In genomic region chr6:148324297-148325007, GRCh38 we compare ENCODE assay signal across 16 cellular contexts. TPM values are rescaled to one million over a fixed set of nuclear protein-coding genes. Genes with fewer than 3 reads are reported as not detected.
DNase-seq lines count a peak whose midpoint lies in the region; ATAC-seq and TF ChIP-seq lines count a peak whose summit lies in the region.
"Had no signal": no experiment of that assay in that cellular context is flagged by ENCODE, and none has a peak within 500 bp of the region (broad histone marks: within the 10 kb centered on the region; RNA-seq: fewer than 3 reads in every experiment).

No MANE protein-coding gene starts in this region.

- ATAC-seq in Right ventricle myocardium superior (ENCODE audit: poor library complexity) = peak; percentile 59
- no peak for ATAC-seq in GM21786 (IDR thresholded peaks at IDR 0.05; ENCODE audit: unreplicated experiment)

- H3K9ac ChIP-seq in SK-N-SH = peak overlapping the region; percentile 49; the same call in 1 of the 2 replicates
- no peak overlapping the region for H3K9ac ChIP-seq in smooth muscle cell (ENCODE audit: low read depth)

- H3K4me3 ChIP-seq in SK-N-SH (ENCODE audit: low read depth in 2 of 2, low read length in 1 of 2) = no peak overlapping the region
- no peak overlapping the region for H3K4me3 ChIP-seq in fibroblast of mammary gland (ENCODE audit: control insufficient read depth, low read depth, low read length)
- H3K4me3 ChIP-seq in smooth muscle cell = no peak overlapping the region
- H3K4me3 ChIP-seq: colonic mucosa, spleen had no signal

- H3K4me2 ChIP-seq in SK-N-SH (peak overlapping the region; percentile 47; the same call in 1 of the 2 replicates), smooth muscle cell (peak overlapping the region; percentile 4)

- H3F3A ChIP-seq in SK-N-SH (replicated peaks; ENCODE audit: insufficient read depth) = peaks cover 47% of the 10 kb centered on the region
- H3F3A ChIP-seq in smooth muscle cell (ENCODE audit: low read depth) = peaks cover 8% of the 10 kb centered on the region

- TF ChIP-seq RAD21 in SK-N-SH (IDR thresholded peaks at IDR 0.05; ENCODE audit: low read length) = no peak

- H3K9me2 ChIP-seq in SK-N-SH = no peaks in the 10 kb centered on the region

- intact Hi-C loops in Right ventricle myocardium superior (cut with DNase I) (no loop called here), cardiac septum (cut with DNase I) (no loop called here)

- H3K79me2 ChIP-seq in SK-N-SH (ENCODE audit: insufficient read depth) = peaks cover 65% of the 10 kb centered on the region
- no peaks in the 10 kb centered on the region for H3K79me2 ChIP-seq in smooth muscle cell (ENCODE audit: low read depth)

- TF ChIP-seq CTCF in SK-N-SH (IDR thresholded peaks at IDR 0.05) = no peak
- TF ChIP-seq CTCF in fibroblast of mammary gland (conservative IDR thresholded peaks at IDR 0.05; ENCODE audit: control insufficient read depth, insufficient read depth, low read depth, low read length) = no peak
- TF ChIP-seq CTCF in smooth muscle cell (IDR thresholded peaks at IDR 0.05; ENCODE audit: borderline replicate concordance, insufficient read depth, poor library complexity, severe bottlenecking) = no peak

- 4% methylated on average over 4 of the region's 4 CpGs for WGBS in SK-N-SH (ENCODE audit: low lambda C conversion rate)
- WGBS in smooth muscle cell (ENCODE audit: low lambda C conversion rate) = 39% methylated on average over 4 of the region's 4 CpGs

- H4K20me1 ChIP-seq in SK-N-SH (ENCODE audit: insufficient read depth) (no peaks in the 10 kb centered on the region), smooth muscle cell (ENCODE audit: low read depth) (no peaks in the 10 kb centered on the region)

- H3K27me3 ChIP-seq in SK-N-SH (ENCODE audit: insufficient read depth) (no peaks in the 10 kb centered on the region), smooth muscle cell (ENCODE audit: low read depth) (no peaks in the 10 kb centered on the region)
- H3K27me3 ChIP-seq: colonic mucosa, spleen had no signal

- no peak overlapping the region for H2AFZ ChIP-seq in SK-N-SH (ENCODE audit: low read depth)
- no peak overlapping the region for H2AFZ ChIP-seq in smooth muscle cell (ENCODE audit: low read depth)

- CTCF ChIA-PET in SK-N-SH (lab: Yijun Ruan, JAX) = no interaction called here

- H3K4me1 ChIP-seq in SK-N-SH (ENCODE audit: control insufficient read depth in 1 of 2, insufficient read depth in 2 of 2, low read depth in 1 of 2, low read length in 1 of 2) (peaks cover 0 to 21% of the 10 kb centered on the region in 2 experiments; a peak in 2 of 4 replicates), smooth muscle cell (ENCODE audit: low read depth) (peaks cover 2% of the 10 kb centered on the region)
- H3K4me1 ChIP-seq: colonic mucosa had no signal

- H3K36me3 ChIP-seq in SK-N-SH (replicated peaks in 1 of 2; ENCODE audit: control insufficient read depth in 1 of 2, insufficient read depth in 2 of 2, low read length in 1 of 2) = peaks cover 0 to 15% of the 10 kb centered on the region in 2 experiments
- no peaks in the 10 kb centered on the region for H3K36me3 ChIP-seq in smooth muscle cell (ENCODE audit: low read depth)
- H3K36me3 ChIP-seq: colonic mucosa, spleen had no signal

- TF ChIP-seq EP300 in SK-N-SH (IDR thresholded peaks at IDR 0.05; ENCODE audit: borderline replicate concordance in 1 of 2, low read depth in 1 of 2, low read length in 1 of 2) = no peak

- DNase-seq in Right ventricle myocardium superior (no peak), cardiac septum (ENCODE audit: low spot score) (no peak), SK-N-SH (no peak), fibroblast of mammary gland (ENCODE audit: low read depth) (peak; percentile 67), smooth muscle cell (lab: John Stamatoyannopoulos, UW; ENCODE audit: unreplicated experiment) (no peak), cerebellar nuclear complex (lab: John Stamatoyannopoulos, UW) (no peak), HT-29 (ENCODE audit: low spot score) (no peak)
- DNase-seq: activated CD4-positive, alpha-beta T cell treated with anti-CD3 and anti-CD28 coated beads for 48 hours; activated T-cell treated with anti-CD3 and anti-CD28 coated beads, Interleukin-2, amount 50 U/mL, for 24 hours; colonic mucosa; NCI-H1092 treated with DMSO at 0.1 percent for 48 hours; NCI-H226; OCI-M1; spleen; substantia nigra had no signal

- H3K9me3 ChIP-seq in SK-N-SH = no peaks in the 10 kb centered on the region
- H3K9me3 ChIP-seq in smooth muscle cell (replicated peaks; ENCODE audit: low read depth) = no peaks in the 10 kb centered on the region
- H3K9me3 ChIP-seq: colonic mucosa, spleen had no signal

- POLR2A ChIA-PET in SK-N-SH (lab: Yijun Ruan, JAX) = no interaction called here

- H3K27ac ChIP-seq in SK-N-SH (ENCODE audit: low read depth in 2 of 2, low read length in 1 of 2) (peak overlapping the region; percentile 17 to 91; a peak in 2 of 4 replicates), smooth muscle cell (ENCODE audit: low read depth) (peak overlapping the region; percentile 67)
- H3K27ac ChIP-seq: colonic mucosa had no signal

TF ChIP-seq in SK-N-SH, 30 proteins besides CTCF, POLR2A, EP300 and RAD21:
- TF ChIP-seq ELF1 (IDR thresholded peaks at IDR 0.05) (0 out of 2 replicates have a peak, but pooled peaks have one; percentile 17), RXRA (IDR thresholded peaks at IDR 0.05; ENCODE audit: borderline replicate concordance, low read depth) (no peak), USF1 (IDR thresholded peaks at IDR 0.05; ENCODE audit: borderline replicate concordance, low read depth) (no peak), SMC3 (IDR thresholded peaks at IDR 0.05; ENCODE audit: low read depth, low read length) (no peak), GABPA (IDR thresholded peaks at IDR 0.05; ENCODE audit: low read depth) (no peak), USF2 (IDR thresholded peaks at IDR 0.05; ENCODE audit: borderline replicate concordance, low read depth, low read length) (no peak)

RNA-seq across cellular contexts. Expression of gene SASH1, which starts 18.2 kb away (rescaled TPM):
- total RNA-seq in Right ventricle myocardium superior (35.8 TPM), cardiac septum (20.5 TPM), smooth muscle cell (16.2 and 21.2 TPM in 2 replicates)
- polyA plus RNA-seq in SK-N-SH (2012; rRNA removed) (15.5 and 19.8 TPM in 2 replicates), smooth muscle cell (12.7 and 13.3 TPM in 2 replicates)
- 15.9 and 17.7 TPM in 2 replicates for polyA plus RNA-seq in SK-N-SH (2012; cell fraction: cytosol; rRNA removed)
- 30.4 and 40.1 TPM in 2 replicates for polyA plus RNA-seq in SK-N-SH (2012; cell fraction: nucleus; rRNA removed)
- 8.9 and 10.2 TPM in 2 replicates for total RNA-seq in HT-29 (2014; rRNA removed; shearing (Covaris generic))
